In the genomic region with DNA sequence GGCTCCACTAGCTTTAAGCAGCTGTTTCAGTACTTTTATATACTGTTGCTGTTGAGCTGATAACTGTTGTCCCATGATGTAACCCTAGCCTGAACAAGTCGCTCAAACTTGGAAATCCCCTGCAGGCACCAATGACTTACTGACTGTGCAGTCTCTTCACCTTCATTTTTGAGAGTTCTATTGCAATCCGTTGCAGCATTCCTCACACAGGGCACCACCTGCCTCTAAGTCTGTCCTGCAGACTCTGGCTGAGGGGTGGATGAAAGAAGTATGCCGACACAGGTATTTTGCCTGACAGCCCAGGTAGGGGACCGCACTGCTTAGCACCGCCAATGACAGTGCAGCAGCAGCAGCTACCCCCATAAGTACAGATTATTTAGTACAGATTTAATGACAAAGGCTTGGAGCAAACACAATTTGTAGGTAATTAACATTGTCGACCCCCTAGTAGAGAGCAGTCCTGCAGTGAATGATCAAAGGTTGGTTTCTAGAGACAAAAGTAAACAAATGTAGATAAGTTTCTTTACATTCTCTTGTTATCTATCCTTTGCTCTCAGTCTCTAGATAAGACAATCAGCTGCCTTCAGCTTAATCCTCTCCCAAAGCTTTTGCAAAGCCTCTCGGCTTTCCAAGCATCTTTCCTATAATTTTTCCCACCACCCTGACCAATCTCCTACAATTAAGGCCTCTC, we compare ENCODE assay signal across 1 cellular context.
TF ChIP-seq lines count a peak whose summit lies in the region.

No MANE protein-coding gene starts in this region.

TF ChIP-seq in GM23338, 12 proteins besides CTCF, POLR2A, EP300 and RAD21:
- TF ChIP-seq, protein P1, sequence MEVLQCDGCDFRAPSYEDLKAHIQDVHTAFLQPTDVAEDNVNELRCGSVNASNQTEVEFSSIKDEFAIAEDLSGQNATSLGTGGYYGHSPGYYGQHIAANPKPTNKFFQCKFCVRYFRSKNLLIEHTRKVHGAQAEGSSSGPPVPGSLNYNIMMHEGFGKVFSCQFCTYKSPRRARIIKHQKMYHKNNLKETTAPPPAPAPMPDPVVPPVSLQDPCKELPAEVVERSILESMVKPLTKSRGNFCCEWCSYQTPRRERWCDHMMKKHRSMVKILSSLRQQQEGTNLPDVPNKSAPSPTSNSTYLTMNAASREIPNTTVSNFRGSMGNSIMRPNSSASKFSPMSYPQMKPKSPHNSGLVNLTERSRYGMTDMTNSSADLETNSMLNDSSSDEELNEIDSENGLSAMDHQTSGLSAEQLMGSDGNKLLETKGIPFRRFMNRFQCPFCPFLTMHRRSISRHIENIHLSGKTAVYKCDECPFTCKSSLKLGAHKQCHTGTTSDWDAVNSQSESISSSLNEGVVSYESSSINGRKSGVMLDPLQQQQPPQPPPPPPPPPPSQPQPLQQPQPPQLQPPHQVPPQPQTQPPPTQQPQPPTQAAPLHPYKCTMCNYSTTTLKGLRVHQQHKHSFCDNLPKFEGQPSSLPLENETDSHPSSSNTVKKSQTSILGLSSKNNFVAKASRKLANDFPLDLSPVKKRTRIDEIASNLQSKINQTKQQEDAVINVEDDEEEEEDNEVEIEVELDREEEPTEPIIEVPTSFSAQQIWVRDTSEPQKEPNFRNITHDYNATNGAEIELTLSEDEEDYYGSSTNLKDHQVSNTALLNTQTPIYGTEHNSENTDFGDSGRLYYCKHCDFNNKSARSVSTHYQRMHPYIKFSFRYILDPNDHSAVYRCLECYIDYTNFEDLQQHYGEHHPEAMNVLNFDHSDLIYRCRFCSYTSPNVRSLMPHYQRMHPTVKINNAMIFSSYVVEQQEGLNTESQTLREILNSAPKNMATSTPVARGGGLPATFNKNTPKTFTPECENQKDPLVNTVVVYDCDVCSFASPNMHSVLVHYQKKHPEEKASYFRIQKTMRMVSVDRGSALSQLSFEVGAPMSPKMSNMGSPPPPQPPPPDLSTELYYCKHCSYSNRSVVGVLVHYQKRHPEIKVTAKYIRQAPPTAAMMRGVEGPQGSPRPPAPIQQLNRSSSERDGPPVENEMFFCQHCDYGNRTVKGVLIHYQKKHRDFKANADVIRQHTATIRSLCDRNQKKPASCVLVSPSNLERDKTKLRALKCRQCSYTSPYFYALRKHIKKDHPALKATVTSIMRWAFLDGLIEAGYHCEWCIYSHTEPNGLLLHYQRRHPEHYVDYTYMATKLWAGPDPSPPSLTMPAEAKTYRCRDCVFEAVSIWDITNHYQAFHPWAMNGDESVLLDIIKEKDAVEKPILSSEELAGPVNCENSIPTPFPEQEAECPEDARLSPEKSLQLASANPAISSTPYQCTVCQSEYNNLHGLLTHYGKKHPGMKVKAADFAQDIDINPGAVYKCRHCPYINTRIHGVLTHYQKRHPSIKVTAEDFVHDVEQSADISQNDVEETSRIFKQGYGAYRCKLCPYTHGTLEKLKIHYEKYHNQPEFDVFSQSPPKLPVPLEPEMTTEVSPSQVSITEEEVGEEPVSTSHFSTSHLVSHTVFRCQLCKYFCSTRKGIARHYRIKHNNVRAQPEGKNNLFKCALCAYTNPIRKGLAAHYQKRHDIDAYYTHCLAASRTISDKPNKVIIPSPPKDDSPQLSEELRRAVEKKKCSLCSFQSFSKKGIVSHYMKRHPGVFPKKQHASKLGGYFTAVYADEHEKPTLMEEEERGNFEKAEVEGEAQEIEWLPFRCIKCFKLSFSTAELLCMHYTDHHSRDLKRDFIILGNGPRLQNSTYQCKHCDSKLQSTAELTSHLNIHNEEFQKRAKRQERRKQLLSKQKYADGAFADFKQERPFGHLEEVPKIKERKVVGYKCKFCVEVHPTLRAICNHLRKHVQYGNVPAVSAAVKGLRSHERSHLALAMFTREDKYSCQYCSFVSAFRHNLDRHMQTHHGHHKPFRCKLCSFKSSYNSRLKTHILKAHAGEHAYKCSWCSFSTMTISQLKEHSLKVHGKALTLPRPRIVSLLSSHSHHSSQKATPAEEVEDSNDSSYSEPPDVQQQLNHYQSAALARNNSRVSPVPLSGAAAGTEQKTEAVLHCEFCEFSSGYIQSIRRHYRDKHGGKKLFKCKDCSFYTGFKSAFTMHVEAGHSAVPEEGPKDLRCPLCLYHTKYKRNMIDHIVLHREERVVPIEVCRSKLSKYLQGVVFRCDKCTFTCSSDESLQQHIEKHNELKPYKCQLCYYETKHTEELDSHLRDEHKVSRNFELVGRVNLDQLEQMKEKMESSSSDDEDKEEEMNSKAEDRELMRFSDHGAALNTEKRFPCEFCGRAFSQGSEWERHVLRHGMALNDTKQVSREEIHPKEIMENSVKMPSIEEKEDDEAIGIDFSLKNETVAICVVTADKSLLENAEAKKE (CRISPR knock-in tag; IDR thresholded peaks at IDR 0.05) = no peak
- no peak; the same call in 1 of the 2 replicates for TF ChIP-seq ZNF331 (CRISPR knock-in tag; IDR thresholded peaks at IDR 0.05; ENCODE audit: low read depth)
- TF ChIP-seq JUNB (IDR thresholded peaks at IDR 0.05; ENCODE audit: unreplicated experiment) = no peak
- no peak for TF ChIP-seq ZNF114 (CRISPR knock-in tag; IDR thresholded peaks at IDR 0.05)
- TF ChIP-seq, protein P2, sequence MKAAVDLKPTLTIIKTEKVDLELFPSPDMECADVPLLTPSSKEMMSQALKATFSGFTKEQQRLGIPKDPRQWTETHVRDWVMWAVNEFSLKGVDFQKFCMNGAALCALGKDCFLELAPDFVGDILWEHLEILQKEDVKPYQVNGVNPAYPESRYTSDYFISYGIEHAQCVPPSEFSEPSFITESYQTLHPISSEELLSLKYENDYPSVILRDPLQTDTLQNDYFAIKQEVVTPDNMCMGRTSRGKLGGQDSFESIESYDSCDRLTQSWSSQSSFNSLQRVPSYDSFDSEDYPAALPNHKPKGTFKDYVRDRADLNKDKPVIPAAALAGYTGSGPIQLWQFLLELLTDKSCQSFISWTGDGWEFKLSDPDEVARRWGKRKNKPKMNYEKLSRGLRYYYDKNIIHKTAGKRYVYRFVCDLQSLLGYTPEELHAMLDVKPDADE (IDR thresholded peaks at IDR 0.05) = no peak
- no peak for TF ChIP-seq NANOG (IDR thresholded peaks at IDR 0.05; ENCODE audit: borderline replicate concordance)
- TF ChIP-seq EZH2phosphoT487 (IDR thresholded peaks at IDR 0.05; ENCODE audit: unreplicated experiment) = no peak
- TF ChIP-seq STAT1 (IDR thresholded peaks at IDR 0.05; ENCODE audit: unreplicated experiment) = no peak
- no peak for TF ChIP-seq POLR2AphosphoS5 (IDR thresholded peaks at IDR 0.05; ENCODE audit: low read depth)
- TF ChIP-seq EZH2 (IDR thresholded peaks at IDR 0.05; ENCODE audit: low read depth, unreplicated experiment) = no peak
- TF ChIP-seq, protein P3, sequence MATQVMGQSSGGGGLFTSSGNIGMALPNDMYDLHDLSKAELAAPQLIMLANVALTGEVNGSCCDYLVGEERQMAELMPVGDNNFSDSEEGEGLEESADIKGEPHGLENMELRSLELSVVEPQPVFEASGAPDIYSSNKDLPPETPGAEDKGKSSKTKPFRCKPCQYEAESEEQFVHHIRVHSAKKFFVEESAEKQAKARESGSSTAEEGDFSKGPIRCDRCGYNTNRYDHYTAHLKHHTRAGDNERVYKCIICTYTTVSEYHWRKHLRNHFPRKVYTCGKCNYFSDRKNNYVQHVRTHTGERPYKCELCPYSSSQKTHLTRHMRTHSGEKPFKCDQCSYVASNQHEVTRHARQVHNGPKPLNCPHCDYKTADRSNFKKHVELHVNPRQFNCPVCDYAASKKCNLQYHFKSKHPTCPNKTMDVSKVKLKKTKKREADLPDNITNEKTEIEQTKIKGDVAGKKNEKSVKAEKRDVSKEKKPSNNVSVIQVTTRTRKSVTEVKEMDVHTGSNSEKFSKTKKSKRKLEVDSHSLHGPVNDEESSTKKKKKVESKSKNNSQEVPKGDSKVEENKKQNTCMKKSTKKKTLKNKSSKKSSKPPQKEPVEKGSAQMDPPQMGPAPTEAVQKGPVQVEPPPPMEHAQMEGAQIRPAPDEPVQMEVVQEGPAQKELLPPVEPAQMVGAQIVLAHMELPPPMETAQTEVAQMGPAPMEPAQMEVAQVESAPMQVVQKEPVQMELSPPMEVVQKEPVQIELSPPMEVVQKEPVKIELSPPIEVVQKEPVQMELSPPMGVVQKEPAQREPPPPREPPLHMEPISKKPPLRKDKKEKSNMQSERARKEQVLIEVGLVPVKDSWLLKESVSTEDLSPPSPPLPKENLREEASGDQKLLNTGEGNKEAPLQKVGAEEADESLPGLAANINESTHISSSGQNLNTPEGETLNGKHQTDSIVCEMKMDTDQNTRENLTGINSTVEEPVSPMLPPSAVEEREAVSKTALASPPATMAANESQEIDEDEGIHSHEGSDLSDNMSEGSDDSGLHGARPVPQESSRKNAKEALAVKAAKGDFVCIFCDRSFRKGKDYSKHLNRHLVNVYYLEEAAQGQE (IDR thresholded peaks at IDR 0.05; ENCODE audit: unreplicated experiment) = no peak
- TF ChIP-seq CREB1 (CRISPR knock-in tag; IDR thresholded peaks at IDR 0.05; ENCODE audit: low read depth) = no peak
